Comparison of ENCODE assay signal across 16 cellular contexts in genomic region chr5:125883223-125883622, GRCh38.
DNase-seq lines count a peak whose midpoint lies in the region; ATAC-seq and TF ChIP-seq lines count a peak whose summit lies in the region.
"Had no signal": no experiment of that assay in that cellular context is flagged by ENCODE, and none has a peak within 500 bp of the region (broad histone marks: within the 10 kb centered on the region; RNA-seq: fewer than 3 reads in every experiment).

No MANE protein-coding gene starts in this region.

- CTCF ChIA-PET in MCF 10A (lab: Yijun Ruan, JAX): interaction anchor here (1.1 kb wide), 1 partner anchor 352 kb away, joined by 3 read pairs; no protein-coding TSS in a partner anchor

- no peaks in the 10 kb centered on the region for H3F3A ChIP-seq in smooth muscle cell (ENCODE audit: low read depth)

- H4K20me1 ChIP-seq in smooth muscle cell (ENCODE audit: low read depth): no peaks in the 10 kb centered on the region
- H4K20me1 ChIP-seq: BLaER1 had no signal

- H3K27ac ChIP-seq in breast epithelium: no peak overlapping the region
- H3K27ac ChIP-seq in epithelial cell of prostate: peak overlapping the region; percentile 61
- no peak overlapping the region for H3K27ac ChIP-seq in smooth muscle cell (ENCODE audit: low read depth)
- H3K27ac ChIP-seq: BLaER1 had no signal

- H3K36me3 ChIP-seq in breast epithelium (no peaks in the 10 kb centered on the region), smooth muscle cell (ENCODE audit: low read depth) (no peaks in the 10 kb centered on the region)
- H3K36me3 ChIP-seq: BLaER1 had no signal

- POLR2A ChIA-PET in MCF 10A (lab: Yijun Ruan, JAX): no interaction called here

- H3K9ac ChIP-seq in smooth muscle cell (ENCODE audit: low read depth): no peak overlapping the region
- H3K9ac ChIP-seq: BLaER1 had no signal

- no peaks in the 10 kb centered on the region for H3K27me3 Mint-ChIP-seq in MCF 10A (ENCODE audit: insufficient read depth, unreplicated experiment)
- H3K27me3 Mint-ChIP-seq: CD8-positive, alpha-beta memory T cell had no signal

- peak overlapping the region; percentile 37 for H2AFZ ChIP-seq in smooth muscle cell (ENCODE audit: low read depth)

- no peaks in the 10 kb centered on the region for H3K27me3 ChIP-seq in breast epithelium
- H3K27me3 ChIP-seq in smooth muscle cell (ENCODE audit: low read depth): no peaks in the 10 kb centered on the region
- H3K27me3 ChIP-seq: BLaER1 had no signal

- WGBS in smooth muscle cell (ENCODE audit: low lambda C conversion rate): 54% methylated on average over 4 of the region's 4 CpGs

- H3K4me1 Mint-ChIP-seq in MCF 10A (ENCODE audit: insufficient read depth, unreplicated experiment): peaks cover 15% of the 10 kb centered on the region
- H3K4me1 Mint-ChIP-seq: CD8-positive, alpha-beta memory T cell had no signal

- intact Hi-C loops in MCF 10A (cut with micrococcal nuclease) (no loop called here), breast epithelium (cut with DNase I; ENCODE audit: low total_unique reads) (no loop called here)

- H3K9me3 Mint-ChIP-seq in MCF 10A (ENCODE audit: unreplicated experiment): peaks cover 7% of the 10 kb centered on the region

- H3K79me2 ChIP-seq in smooth muscle cell (ENCODE audit: low read depth): no peaks in the 10 kb centered on the region

- no peaks in the 10 kb centered on the region for H3K4me1 ChIP-seq in breast epithelium
- no peaks in the 10 kb centered on the region for H3K4me1 ChIP-seq in smooth muscle cell (ENCODE audit: low read depth)
- H3K4me1 ChIP-seq: BLaER1, Caco-2 had no signal

- TF ChIP-seq CTCF in MCF 10A (IDR thresholded peaks at IDR 0.05; ENCODE audit: unreplicated experiment) (no peak), breast epithelium (IDR thresholded peaks at IDR 0.05) (no peak), smooth muscle cell (IDR thresholded peaks at IDR 0.05; ENCODE audit: borderline replicate concordance, insufficient read depth, poor library complexity, severe bottlenecking) (no peak)

- H3K27ac Mint-ChIP-seq in MCF 10A (ENCODE audit: low read depth, unreplicated experiment): peak overlapping the region; percentile 30
- H3K27ac Mint-ChIP-seq: CD8-positive, alpha-beta memory T cell had no signal

- H3K36me3 Mint-ChIP-seq in MCF 10A (ENCODE audit: insufficient read depth, unreplicated experiment): no peaks in the 10 kb centered on the region
- H3K36me3 Mint-ChIP-seq: CD8-positive, alpha-beta memory T cell had no signal

- ATAC-seq in HG02973 (IDR thresholded peaks at IDR 0.05; ENCODE audit: unreplicated experiment): no peak
- no peak for ATAC-seq in HG03139 (IDR thresholded peaks at IDR 0.05; ENCODE audit: unreplicated experiment)

- no peak overlapping the region for H3K4me3 Mint-ChIP-seq in MCF 10A (ENCODE audit: unreplicated experiment)

- no TSS peak for BruUV-seq in MCF 10A (replicated peaks; lab: Mats Ljungman, UMichigan)

- DNase-seq in MCF 10A (ENCODE audit: unreplicated experiment): no peak
- DNase-seq in breast epithelium (ENCODE audit: low spot score in 2 of 2): no peak
- DNase-seq in amniotic epithelial cell (ENCODE audit: low read depth): peak; percentile 26
- DNase-seq in epithelial cell of prostate (ENCODE audit: low read depth, low spot score): peak; percentile 81
- no peak for DNase-seq in smooth muscle cell (lab: John Stamatoyannopoulos, UW; ENCODE audit: unreplicated experiment)
- DNase-seq in dermis blood vessel endothelial cell: no peak
- DNase-seq: 8988T; AML-193; Caco-2; CD8-positive, alpha-beta memory T cell; DND-41; GDM1; HCEC 1CT had no signal

- H3K4me3 ChIP-seq in breast epithelium: no peak overlapping the region
- H3K4me3 ChIP-seq in smooth muscle cell: no peak overlapping the region
- H3K4me3 ChIP-seq: BLaER1 had no signal

- no peak overlapping the region for H3K4me2 ChIP-seq in smooth muscle cell
- H3K4me2 ChIP-seq: BLaER1 had no signal

- no peaks in the 10 kb centered on the region for H3K9me3 ChIP-seq in breast epithelium
- H3K9me3 ChIP-seq in smooth muscle cell (replicated peaks; ENCODE audit: low read depth): no peaks in the 10 kb centered on the region
- H3K9me3 ChIP-seq: BLaER1, Caco-2 had no signal

- no peak for TF ChIP-seq POLR2A in breast epithelium (IDR thresholded peaks at IDR 0.05)

Comparison
In these comparisons a context has a peak if more than half of its experiments do, and no peak if none do; other contexts are left out.
1. DNase-seq: peak in amniotic epithelial cell (single experiment) and epithelial cell of prostate (single experiment); none in MCF 10A (single experiment), breast epithelium (0 of 2), smooth muscle cell (single experiment) and dermis blood vessel endothelial cell (single experiment).